In genomic region chr2:102100371-102101096, GRCh38 we compare ENCODE assay signal across 1 cellular context.
A peak's percentile ranks its signal among the peaks of the same experiment; 100 is the strongest.
TF ChIP-seq lines count a peak whose summit lies in the region.

No MANE protein-coding gene starts in this region.

TF ChIP-seq in SK-N-SH, 30 proteins besides CTCF, POLR2A, EP300 and RAD21:
- TF ChIP-seq TCF12 (IDR thresholded peaks at IDR 0.05): peak; percentile 95
- no peak for TF ChIP-seq RFX5 (IDR thresholded peaks at IDR 0.05; ENCODE audit: low read length)
- no peak for TF ChIP-seq ELF1 (IDR thresholded peaks at IDR 0.05)
- no peak for TF ChIP-seq CHD2 (IDR thresholded peaks at IDR 0.05; ENCODE audit: low read length, partially characterized antibody)
- TF ChIP-seq TEAD4 (IDR thresholded peaks at IDR 0.05; ENCODE audit: borderline replicate concordance, insufficient read depth): peak; percentile 68; the same call in 1 of the 2 replicates
- no peak for TF ChIP-seq USF2 (IDR thresholded peaks at IDR 0.05; ENCODE audit: borderline replicate concordance, low read depth, low read length)
- peak; percentile 15; the same call in 1 of the 2 replicates for TF ChIP-seq RXRA (IDR thresholded peaks at IDR 0.05; ENCODE audit: borderline replicate concordance, low read depth)
- TF ChIP-seq USF1 (IDR thresholded peaks at IDR 0.05; ENCODE audit: borderline replicate concordance, low read depth): no peak
- no peak for TF ChIP-seq FOXJ3 (CRISPR knock-in tag; IDR thresholded peaks at IDR 0.05)
- no peak for TF ChIP-seq MXI1 (IDR thresholded peaks at IDR 0.05; ENCODE audit: low read depth, low read length)
- TF ChIP-seq GABPA (IDR thresholded peaks at IDR 0.05; ENCODE audit: low read depth): no peak
- TF ChIP-seq MAX (IDR thresholded peaks at IDR 0.05; ENCODE audit: low read depth): peak; percentile 14; the same call in 1 of the 2 replicates
- TF ChIP-seq NFIC (IDR thresholded peaks at IDR 0.05; ENCODE audit: borderline replicate concordance): peak; percentile 34; the same call in 1 of the 2 replicates
- TF ChIP-seq FOXM1 (IDR thresholded peaks at IDR 0.05; ENCODE audit: low read depth): peak; percentile 83
- TF ChIP-seq SIN3A (IDR thresholded peaks at IDR 0.05; ENCODE audit: borderline replicate concordance, low read depth, low read length): no peak
- peak; percentile 61; the same call in 1 of the 2 replicates for TF ChIP-seq POLR2AphosphoS5 (IDR thresholded peaks at IDR 0.05; ENCODE audit: low read depth, low read length)
- no peak for TF ChIP-seq NRF1 (IDR thresholded peaks at IDR 0.05; ENCODE audit: low read depth, low read length)
- no peak for TF ChIP-seq MEF2A (IDR thresholded peaks at IDR 0.05; ENCODE audit: borderline replicate concordance, low read depth)
- peak; percentile 90 for TF ChIP-seq PBX3 (IDR thresholded peaks at IDR 0.05)
- TF ChIP-seq JUND (IDR thresholded peaks at IDR 0.05): peak; percentile 60; the same call in 1 of the 2 replicates
- peak; percentile 27; the same call in 1 of the 2 replicates for TF ChIP-seq FOSL2 (IDR thresholded peaks at IDR 0.05; ENCODE audit: borderline replicate concordance, low read depth)
